8 cellular contexts compared by ENCODE assay signal in genomic region chr3:186570096-186570940, GRCh38. TPM values are rescaled to one million over a fixed set of nuclear protein-coding genes. Genes with fewer than 3 reads are reported as not detected.
DNase-seq lines count a peak whose midpoint lies in the region; ATAC-seq and TF ChIP-seq lines count a peak whose summit lies in the region.

Gene DNAJB11, plus strand, starts transcription at chr3:186570720. Its CDS starts 178 bp downstream, at chr3:186570898.

- 0 to 1% (median 1%) methylated on average over 24 to 59 of the region's 59 CpGs for WGBS in heart left ventricle, 4 donors

- H3K4me3 ChIP-seq in heart left ventricle: peak within 1 kb of the TSS; percentile 71 to 99 (median 90)

- H3K4me1 ChIP-seq in heart left ventricle: peaks cover 5 to 47% (median 32%) of the 10 kb centered on the region in 12 donors

- ATAC-seq in HG02870 (IDR thresholded peaks at IDR 0.05; ENCODE audit: unreplicated experiment) (peak; percentile 87), heart left ventricle (peak; percentile 94 to 97 (median 96))

- peak in 1 of 2 donors; percentile 68 for TF ChIP-seq POLR2A in heart left ventricle (IDR thresholded peaks at IDR 0.05)

- no peaks in the 10 kb centered on the region for H3K27me3 ChIP-seq in heart left ventricle

- peak within 1 kb of the TSS; percentile 98 for H3K4me3 Mint-ChIP-seq in type B pancreatic cell

- H3K27ac ChIP-seq in heart left ventricle: peak within 1 kb of the TSS; percentile 43 to 95 (median 88)

- intact Hi-C loops in T-helper 1 cell treated with Interleukin-12 subunit alpha and Interleukin-12 subunit beta and Interleukin-4 antibody, amounts not matched to agents 30 ng/mL and 1 ng/mL, for 36 hours (cut with micrococcal nuclease): loop anchor here (1.0 to 5.0 kb wide), 10 partner anchors 36 to 1073 kb away; partner anchors contain the start of genes EIF4A2, ETV5, RPL39L and RTP4
- intact Hi-C loops in heart left ventricle (cut with DNase I): loop anchor here in 1 of 10 donors (2.0 kb wide), 1 partner anchor 212 kb away; the partner anchor contains the start of gene EIF4A2

- in situ Hi-C loops in GM13976 (cut with MboI; ENCODE audit: low sequenced_read_pairs, unreplicated experiment): no loop called here

- no peaks in the 10 kb centered on the region for H3K27me3 Mint-ChIP-seq in type B pancreatic cell

- H3K9me3 ChIP-seq in heart left ventricle: no peaks in the 10 kb centered on the region

- peak within 1 kb of the TSS; percentile 98 for H3K27ac Mint-ChIP-seq in type B pancreatic cell

- H3K36me3 Mint-ChIP-seq in type B pancreatic cell: peaks cover 9% of the 10 kb centered on the region

- TF ChIP-seq CTCF in GM13976 (IDR thresholded peaks at IDR 0.05; ENCODE audit: borderline replicate concordance, control extremely low read depth, extremely low read depth, insufficient read depth, missing control alignments) (no peak), heart left ventricle (IDR thresholded peaks at IDR 0.05) (no peak), type B pancreatic cell (conservative IDR thresholded peaks at IDR 0.05) (no peak)

- peaks cover 0 to 35% (median 31%) of the 10 kb centered on the region in 9 donors for H3K36me3 ChIP-seq in heart left ventricle

- peak; percentile 97 for DNase-seq in GM13976 (ENCODE audit: low spot score)
- DNase-seq in NCI-H146 treated with DMSO at 0.1 percent for 48 hours (lab: John Stamatoyannopoulos, UW; ENCODE audit: unreplicated experiment): peak; percentile 100
- DNase-seq in amniotic epithelial cell (ENCODE audit: low read depth): peak; percentile 100
- DNase-seq in heart left ventricle: peak; percentile 99 to 100 (median 99)
- DNase-seq in pons (ENCODE audit: low spot score): peak; percentile 99
- peak; percentile 98 for DNase-seq in type B pancreatic cell (ENCODE audit: extremely low spot score, unreplicated experiment)

- no peaks in the 10 kb centered on the region for H3K9me3 Mint-ChIP-seq in type B pancreatic cell

- H3K4me1 Mint-ChIP-seq in type B pancreatic cell (ENCODE audit: unreplicated experiment): peaks cover 26% of the 10 kb centered on the region

RNA-seq across cellular contexts. Expression of gene DNAJB11, which starts in this region (rescaled TPM):
- 82.3 and 82.5 TPM in 2 replicates for total RNA-seq in T-helper 1 cell treated with Interleukin-12 subunit alpha and Interleukin-12 subunit beta and Interleukin-4 antibody, amounts not matched to agents 30 ng/mL and 1 ng/mL, for 36 hours
- total RNA-seq in heart left ventricle (10 to 100 TPM; 17.3 to 37.7 (median 25.2) TPM), type B pancreatic cell (ENCODE audit: low replicate concordance) (63.4 and 68.5 TPM in 2 replicates)
- polyA plus RNA-seq in heart left ventricle: 100 to 1,000 TPM in 1 of 2 donors, 10 to 100 TPM in 1; 33.7 to 151 TPM

Comparison
In these comparisons a context has a peak if more than half of its experiments do, and no peak if none do; other contexts are left out.
1. Peak in every context shown above with its lines: DNase-seq, ATAC-seq, H3K4me3 ChIP-seq and H3K27ac ChIP-seq.